Comparison of ENCODE assay signal across 8 cellular contexts in the genomic region with DNA sequence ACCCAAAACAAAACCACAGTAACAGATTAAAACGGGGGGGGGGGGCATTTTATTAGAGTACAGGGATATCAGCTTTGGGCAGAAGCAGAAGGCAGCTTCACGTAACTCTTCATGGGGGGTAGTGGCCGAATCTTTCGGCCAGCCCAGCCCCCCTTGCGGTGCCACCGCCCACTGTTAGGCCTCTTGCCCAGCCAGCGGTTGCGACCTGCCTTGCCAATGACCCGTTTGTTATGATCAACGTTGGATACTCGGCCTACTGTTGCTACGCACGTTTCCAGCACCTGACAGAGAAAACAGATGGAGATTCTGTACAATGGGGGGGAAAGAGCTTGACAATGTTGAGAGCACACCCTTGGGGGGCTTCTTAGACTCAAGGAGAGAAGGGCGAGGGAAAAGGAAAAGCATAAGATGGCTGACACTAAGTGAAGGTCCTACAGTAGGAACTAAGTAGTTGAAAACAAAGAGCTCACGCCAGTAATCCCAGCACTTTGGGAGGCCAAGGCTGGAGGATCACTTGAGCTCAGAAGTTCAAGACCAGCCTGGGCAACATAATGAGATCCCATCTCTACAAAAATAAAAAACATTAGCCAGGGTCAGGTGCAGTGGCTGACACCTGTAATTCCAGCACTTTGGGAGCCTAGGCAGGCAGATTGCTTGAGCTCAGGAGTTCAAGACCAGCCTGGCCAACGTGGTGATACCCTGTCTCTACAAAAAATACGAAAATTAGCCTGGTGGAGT. TPM values are rescaled to one million over a fixed set of nuclear protein-coding genes. Genes with fewer than 3 reads are reported as not detected.
DNase-seq lines count a peak whose midpoint lies in the region; ATAC-seq, FAIRE-seq and TF ChIP-seq lines count a peak whose summit lies in the region.

No MANE protein-coding gene starts in this region.

- in situ Hi-C loops in GM12878 (cut with MboI) = no loop called here

- H3K36me3 ChIP-seq in GM12878 (ENCODE audit: control insufficient read depth in 2 of 2, insufficient read depth in 2 of 2, low read length in 1 of 2) (peaks cover 4 to 17% of the 10 kb centered on the region in 2 experiments), lung (ENCODE audit: control insufficient read depth in 2 of 2, insufficient read depth in 2 of 2, low read length in 2 of 2) (peaks cover 0 to 28% of the 10 kb centered on the region in 2 donors), upper lobe of left lung (peaks cover 4 to 34% (median 24%) of the 10 kb centered on the region in 4 donors)

- ATAC-seq in GM12878 (no peak), lung (ENCODE audit: insufficient read depth, low FRiP score) (no peak), upper lobe of left lung (ENCODE audit: low FRiP score in 2 of 2) (no peak), HG02852 (IDR thresholded peaks at IDR 0.05; ENCODE audit: unreplicated experiment) (no peak), HG03039 (IDR thresholded peaks at IDR 0.05; ENCODE audit: unreplicated experiment) (no peak)

- H4K20me1 ChIP-seq in GM12878 (ENCODE audit: control insufficient read depth, insufficient read depth) = no peaks in the 10 kb centered on the region

- H3K27ac ChIP-seq in GM12878 (ENCODE audit: control insufficient read depth, insufficient read depth) = peak overlapping the region; percentile 93
- peak overlapping the region; percentile 87 to 96 for H3K27ac ChIP-seq in lung (ENCODE audit: low read depth in 1 of 2, low read length in 1 of 2)
- H3K27ac ChIP-seq in upper lobe of left lung = peak overlapping the region; percentile 83 to 94 (median 90)

- H3K4me2 ChIP-seq in GM12878 (ENCODE audit: control insufficient read depth, insufficient read depth) = peak overlapping the region; percentile 86

- SMC1A ChIA-PET in GM12878 (lab: Charles Lee; ENCODE audit: uncharacterized antibody, unreplicated experiment) = interaction anchor here (0.7 to 1.5 kb wide), 8 partner anchors 30 to 175 kb away, joined by 3 to 5 read pairs (median 3); partner anchors contain the start of genes KLHDC3, MEA1, PEX6 and RPL7L1

- peak overlapping the region; percentile 89; the same call in 1 of the 2 replicates for H2AFZ ChIP-seq in GM12878 (ENCODE audit: control insufficient read depth, low read depth, low read length)

- no peak for TF ChIP-seq RAD21 in GM12878 (IDR thresholded peaks at IDR 0.05; ENCODE audit: insufficient read depth, low read depth, low read length)

- no peaks in the 10 kb centered on the region for H3K9me3 Mint-ChIP-seq in activated naive CD4-positive, alpha-beta T cell treated with anti-CD3 and anti-CD28 coated beads, Interleukin-2, amount 50 U/mL, for 24 hours

- H3K27ac Mint-ChIP-seq in activated naive CD4-positive, alpha-beta T cell treated with anti-CD3 and anti-CD28 coated beads, Interleukin-2, amount 50 U/mL, for 24 hours = peak overlapping the region; percentile 96

- RAD21 ChIA-PET in GM12878 (lab: Charles Lee; ENCODE audit: unreplicated experiment) = interaction anchor here (0.6 to 1.9 kb wide), 4 partner anchors 40 to 125 kb away, joined by 3 to 5 read pairs (median 4); partner anchors contain the start of genes CNPY3, KLHDC3 and MEA1

- peaks cover 4% of the 10 kb centered on the region for H3K36me3 Mint-ChIP-seq in activated naive CD4-positive, alpha-beta T cell treated with anti-CD3 and anti-CD28 coated beads, Interleukin-2, amount 50 U/mL, for 24 hours

- CTCF ChIA-PET in GM12878 (lab: Yijun Ruan, JAX) = interaction anchor here (0.5 to 1.7 kb wide), 9 partner anchors 15 to 126 kb away, joined by 3 to 5 read pairs (median 3); no protein-coding TSS in a partner anchor

- H3K27me3 Mint-ChIP-seq in activated naive CD4-positive, alpha-beta T cell treated with anti-CD3 and anti-CD28 coated beads, Interleukin-2, amount 50 U/mL, for 24 hours = no peaks in the 10 kb centered on the region

- TF ChIP-seq EP300 in GM12878 (IDR thresholded peaks at IDR 0.05; ENCODE audit: borderline replicate concordance in 1 of 2, control insufficient read depth in 1 of 2, low read depth in 2 of 2, low read length in 2 of 2) (no peak), upper lobe of left lung (IDR thresholded peaks at IDR 0.05) (no peak)

- FAIRE-seq in GM12878 (lab: Jason Lieb, UNC) = no peak

- no peak for DNase-seq in activated naive CD4-positive, alpha-beta T cell treated with anti-CD3 and anti-CD28 coated beads, Interleukin-2, amount 50 U/mL, for 16 hours
- DNase-seq in GM12878 (ENCODE audit: low read depth, low spot score) (no peak), lung (ENCODE audit: low spot score) (no peak), upper lobe of left lung (peak in 1 of 2 donors; percentile 82), DMS153 treated with DMSO at 0.1 percent for 48 hours (lab: John Stamatoyannopoulos, UW; ENCODE audit: unreplicated experiment) (no peak)

- BruUV-seq in GM12878 (replicated peaks; lab: Mats Ljungman, UMichigan) = TSS peak; percentile 82

- intact Hi-C loops in GM12878 (cut with micrococcal nuclease; ENCODE audit: unreplicated experiment) = no loop called here

- peaks cover 14% of the 10 kb centered on the region for H3K4me1 ChIP-seq in GM12878 (ENCODE audit: control insufficient read depth, insufficient read depth, low read length)
- peaks cover 5 to 7% of the 10 kb centered on the region in 2 donors for H3K4me1 ChIP-seq in lung (ENCODE audit: control insufficient read depth in 2 of 2, insufficient read depth in 2 of 2, low read length in 2 of 2)
- peaks cover 26 to 35% (median 28%) of the 10 kb centered on the region in 4 donors for H3K4me1 ChIP-seq in upper lobe of left lung

- H3K27me3 ChIP-seq in GM12878 (replicated peaks in 1 of 2; ENCODE audit: control insufficient read depth in 2 of 2, insufficient read depth in 2 of 2, low read length in 1 of 2) (no peaks in the 10 kb centered on the region), lung (ENCODE audit: control insufficient read depth, insufficient read depth) (no peaks in the 10 kb centered on the region), upper lobe of left lung (no peaks in the 10 kb centered on the region)

- POLR2A ChIA-PET in GM12878 (lab: Charles Lee) = interaction anchor here (0.6 to 2.9 kb wide), 17 partner anchors 17 to 1167 kb away, joined by 3 to 22 read pairs (median 5); partner anchors contain the start of genes CNPY3, KLHDC3, MEA1 and PPP2R5D

- TF ChIP-seq CTCF in GM12878 (IDR thresholded peaks at IDR 0.05 in 2 of 3, conservative IDR thresholded peaks at IDR 0.05 in 1 of 3; ENCODE audit: control insufficient read depth in 2 of 3, extremely low read depth in 1 of 3, insufficient read depth in 1 of 3, low read depth in 3 of 3, low read length in 3 of 3) (no peak), lung (IDR thresholded peaks at IDR 0.05; ENCODE audit: control extremely low read depth, extremely low read depth) (no peak), upper lobe of left lung (IDR thresholded peaks at IDR 0.05) (no peak)

- peak overlapping the region; percentile 91 for H3K4me3 ChIP-seq in GM12878
- H3K4me3 ChIP-seq in lung = no peak overlapping the region
- H3K4me3 ChIP-seq in upper lobe of left lung = peak overlapping the region in 3 of 4 donors; percentile 66 to 89 (median 76)

- H3K9me3 ChIP-seq in GM12878 (replicated peaks; ENCODE audit: control insufficient read depth, insufficient read depth, low read length) (no peaks in the 10 kb centered on the region), lung (ENCODE audit: control insufficient read depth in 2 of 2, insufficient read depth in 1 of 2, low read length in 1 of 2) (no peaks in the 10 kb centered on the region), upper lobe of left lung (no peaks in the 10 kb centered on the region)

- H3K79me2 ChIP-seq in GM12878 (ENCODE audit: control insufficient read depth, insufficient read depth, low read length) = peaks cover 36% of the 10 kb centered on the region

- H3K4me1 Mint-ChIP-seq in activated naive CD4-positive, alpha-beta T cell treated with anti-CD3 and anti-CD28 coated beads, Interleukin-2, amount 50 U/mL, for 24 hours = peaks cover 58% of the 10 kb centered on the region

- 83% methylated on average over 17 of the region's 17 CpGs for WGBS in GM12878 (ENCODE audit: insufficient coverage, insufficient replicate concordance, low lambda C conversion rate, missing lambda C conversion rate)
- 69 to 71% methylated on average over 17 of the region's 17 CpGs for WGBS in lung, 2 donors
- 70 to 72% methylated on average over 17 of the region's 17 CpGs for WGBS in upper lobe of left lung, 2 donors

- H3K9ac ChIP-seq in GM12878 (ENCODE audit: control insufficient read depth, insufficient read depth, low read length) = peak overlapping the region; percentile 98

- H3K4me3 Mint-ChIP-seq in activated naive CD4-positive, alpha-beta T cell treated with anti-CD3 and anti-CD28 coated beads, Interleukin-2, amount 50 U/mL, for 24 hours = peak overlapping the region; percentile 96

- TF ChIP-seq POLR2A in GM12878 (IDR thresholded peaks at IDR 0.05; ENCODE audit: low read depth, low read length) (no peak), upper lobe of left lung (IDR thresholded peaks at IDR 0.05) (no peak)

RNA-seq across cellular contexts. Expression of gene CUL7, which starts 0.7 kb away (rescaled TPM):
- total RNA-seq in GM12878 (2013; cell fraction: nucleolus; rRNA removed) = 38.0 and 44.3 TPM in 2 replicates
- total RNA-seq in GM12878 (2014; rRNA removed) (10.6 and 10.8 TPM in 2 replicates), GM12878 (2014; rRNA removed; fragmentation: Illumina TruSeq; extraction: Trizol) (6.0 TPM in 2 replicates), GM12878 (2021) (15.6 and 15.8 TPM in 2 replicates), lung (10 to 100 TPM; 21.4 to 23.6 TPM), upper lobe of left lung (10 to 100 TPM; 16.0 to 35.6 (median 20.4) TPM)
- polyA plus RNA-seq in GM12878 (2011; ENCODE audit: low read depth) = 8.7 TPM
- polyA plus RNA-seq in GM12878 (2011; rRNA removed) (9.2 and 18.4 TPM in 2 replicates), GM12878 (2014; fragmentation: Illumina TruSeq; extraction: Trizol) (4.6 and 7.3 TPM in 2 replicates), GM12878 (2014; fragmentation: Nextera tagmentation; extraction: Ambion mirVana) (1 to 10 TPM in 1 of 2 experiments, under 1 TPM in 1; 0.66 to 1.1 TPM), GM12878 (2014; rRNA removed) (12.8 and 14.1 TPM in 2 replicates), GM12878 (2016; fragmentation: Nextera tagmentation; extraction: Ambion mirVana) (10 to 100 TPM; 11.0 to 11.1 TPM), lung (1 to 10 TPM; 8.2 to 8.9 TPM)
- 22.5 and 25.4 TPM in 2 replicates for polyA plus RNA-seq in GM12878 (2011; cell fraction: cytosol; rRNA removed)
- 91.6 and 101 TPM in 2 replicates for polyA plus RNA-seq in GM12878 (2011; cell fraction: nucleus; rRNA removed)
- polyA plus RNA-seq in GM12878 (2012) = 17.9 and 22.8 TPM in 2 replicates
- polyA minus RNA-seq in GM12878 (2011; rRNA and poly(A)+ RNA removed) = 24.1 and 34.4 TPM in 2 replicates
- polyA minus RNA-seq in GM12878 (2011; cell fraction: cytosol; rRNA and poly(A)+ RNA removed) = 9.5 and 11.5 TPM in 2 replicates
- 20.7 and 29.7 TPM in 2 replicates for polyA minus RNA-seq in GM12878 (2011; cell fraction: nucleus; rRNA and poly(A)+ RNA removed)

RNA-seq across cellular contexts. Expression of gene MRPL2, which starts 4.9 kb away (rescaled TPM):
- total RNA-seq in GM12878 (2013; cell fraction: nucleolus; rRNA removed) = 20.0 and 20.1 TPM in 2 replicates
- total RNA-seq in GM12878 (2014; rRNA removed) = 33.2 and 34.8 TPM in 2 replicates
- 32.7 and 38.6 TPM in 2 replicates for total RNA-seq in GM12878 (2014; rRNA removed; fragmentation: Illumina TruSeq; extraction: Trizol)
- total RNA-seq in GM12878 (2021) = 95.0 and 100 TPM in 2 replicates
- polyA plus RNA-seq in GM12878 (2011; ENCODE audit: low read depth) = 15.7 TPM
- polyA plus RNA-seq in GM12878 (2011; rRNA removed) = 19.7 and 44.5 TPM in 2 replicates
- 44.2 and 56.0 TPM in 2 replicates for polyA plus RNA-seq in GM12878 (2011; cell fraction: cytosol; rRNA removed)
- polyA plus RNA-seq in GM12878 (2011; cell fraction: nucleus; rRNA removed) = 41.5 and 42.3 TPM in 2 replicates
- 63.1 and 66.6 TPM in 2 replicates for polyA plus RNA-seq in GM12878 (2012)
- 43.1 and 59.7 TPM in 2 replicates for polyA plus RNA-seq in GM12878 (2014; fragmentation: Illumina TruSeq; extraction: Trizol)
- polyA plus RNA-seq in GM12878 (2014; fragmentation: Nextera tagmentation; extraction: Ambion mirVana) = 10 to 100 TPM; 29.7 to 42.1 TPM
- 56.0 and 56.6 TPM in 2 replicates for polyA plus RNA-seq in GM12878 (2014; rRNA removed)
- 100 to 1,000 TPM; 120 to 125 TPM for polyA plus RNA-seq in GM12878 (2016; fragmentation: Nextera tagmentation; extraction: Ambion mirVana)
- 23.8 and 31.3 TPM in 2 replicates for polyA minus RNA-seq in GM12878 (2011; rRNA and poly(A)+ RNA removed)
- polyA minus RNA-seq in GM12878 (2011; cell fraction: cytosol; rRNA and poly(A)+ RNA removed) = 10.7 and 26.8 TPM in 2 replicates
- polyA minus RNA-seq in GM12878 (2011; cell fraction: nucleus; rRNA and poly(A)+ RNA removed) = 11.4 and 18.5 TPM in 2 replicates
- total RNA-seq in lung = 10 to 100 TPM; 11.5 to 44.5 TPM
- 10 to 100 TPM; 47.8 to 84.0 TPM for polyA plus RNA-seq in lung
- 10 to 100 TPM; 17.2 to 58.2 (median 30.7) TPM for total RNA-seq in upper lobe of left lung

RNA-seq across cellular contexts. Expression of gene KLC4, which starts 5.1 kb away (rescaled TPM):
- 33.4 and 33.8 TPM in 2 replicates for total RNA-seq in GM12878 (2013; cell fraction: nucleolus; rRNA removed)
- 8.4 TPM in 2 replicates for total RNA-seq in GM12878 (2014; rRNA removed)
- total RNA-seq in GM12878 (2014; rRNA removed; fragmentation: Illumina TruSeq; extraction: Trizol) = 4.2 and 4.8 TPM in 2 replicates
- 9.5 and 11.8 TPM in 2 replicates for total RNA-seq in GM12878 (2021)
- 10.7 TPM for polyA plus RNA-seq in GM12878 (2011; ENCODE audit: low read depth)
- 11.0 and 13.4 TPM in 2 replicates for polyA plus RNA-seq in GM12878 (2011; rRNA removed)
- 10.3 and 13.1 TPM in 2 replicates for polyA plus RNA-seq in GM12878 (2011; cell fraction: cytosol; rRNA removed)
- polyA plus RNA-seq in GM12878 (2011; cell fraction: nucleus; rRNA removed) = 54.8 and 62.8 TPM in 2 replicates
- polyA plus RNA-seq in GM12878 (2012) = 16.8 and 17.7 TPM in 2 replicates
- 3.5 and 6.2 TPM in 2 replicates for polyA plus RNA-seq in GM12878 (2014; fragmentation: Illumina TruSeq; extraction: Trizol)
- 1 to 10 TPM in 1 of 2 experiments, under 1 TPM in 1; 0.90 to 2.4 TPM for polyA plus RNA-seq in GM12878 (2014; fragmentation: Nextera tagmentation; extraction: Ambion mirVana)
- polyA plus RNA-seq in GM12878 (2014; rRNA removed) = 7.5 and 10.1 TPM in 2 replicates
- polyA plus RNA-seq in GM12878 (2016; fragmentation: Nextera tagmentation; extraction: Ambion mirVana) = 1 to 10 TPM; 6.3 to 7.9 TPM
- polyA minus RNA-seq in GM12878 (2011; rRNA and poly(A)+ RNA removed) = 10.5 and 14.0 TPM in 2 replicates
- polyA minus RNA-seq in GM12878 (2011; cell fraction: cytosol; rRNA and poly(A)+ RNA removed) = 2.9 and 5.6 TPM in 2 replicates
- 15.2 and 21.5 TPM in 2 replicates for polyA minus RNA-seq in GM12878 (2011; cell fraction: nucleus; rRNA and poly(A)+ RNA removed)
- 10 to 100 TPM; 29.8 to 36.0 TPM for total RNA-seq in lung
- 10 to 100 TPM; 16.1 to 23.1 TPM for polyA plus RNA-seq in lung
- 100 to 1,000 TPM in 1 of 6 donors, 10 to 100 TPM in 5; 31.2 to 155 (median 37.7) TPM for total RNA-seq in upper lobe of left lung

RNA-seq across cellular contexts. Expression of gene PTK7, which starts 21.7 kb away (rescaled TPM):
- total RNA-seq in GM12878 (2013; cell fraction: nucleolus; rRNA removed) = 20.8 and 24.5 TPM in 2 replicates
- total RNA-seq in GM12878 (2014; rRNA removed) (3.3 and 4.1 TPM in 2 replicates), GM12878 (2014; rRNA removed; fragmentation: Illumina TruSeq; extraction: Trizol) (2.1 and 2.7 TPM in 2 replicates), GM12878 (2021) (6.2 TPM in 2 replicates), lung (100 to 1,000 TPM in 1 of 2 donors, 10 to 100 TPM in 1; 90.8 to 173 TPM), upper lobe of left lung (100 to 1,000 TPM in 2 of 6 donors, 10 to 100 TPM in 4; 68.6 to 180 (median 89.4) TPM)
- 1.3 TPM for polyA plus RNA-seq in GM12878 (2011; ENCODE audit: low read depth)
- polyA plus RNA-seq in GM12878 (2011; rRNA removed) (10.7 and 14.4 TPM in 2 replicates), GM12878 (2014; fragmentation: Illumina TruSeq; extraction: Trizol) (2.4 TPM in 2 replicates), GM12878 (2014; fragmentation: Nextera tagmentation; extraction: Ambion mirVana) (under 1 TPM in 1 of 2 experiments, not detected in 1; 0.18 TPM), GM12878 (2014; rRNA removed) (5.4 and 6.4 TPM in 2 replicates), GM12878 (2016; fragmentation: Nextera tagmentation; extraction: Ambion mirVana) (1 to 10 TPM; 3.2 to 5.0 TPM), lung (10 to 100 TPM; 37.4 to 77.6 TPM)
- polyA plus RNA-seq in GM12878 (2011; cell fraction: cytosol; rRNA removed) = 14.6 and 18.5 TPM in 2 replicates
- polyA plus RNA-seq in GM12878 (2011; cell fraction: nucleus; rRNA removed) = 67.6 and 95.6 TPM in 2 replicates
- polyA plus RNA-seq in GM12878 (2012) = 2.8 and 3.7 TPM in 2 replicates
- polyA minus RNA-seq in GM12878 (2011; rRNA and poly(A)+ RNA removed) = 16.1 and 27.0 TPM in 2 replicates
- 8.3 and 12.3 TPM in 2 replicates for polyA minus RNA-seq in GM12878 (2011; cell fraction: cytosol; rRNA and poly(A)+ RNA removed)
- 16.9 and 25.0 TPM in 2 replicates for polyA minus RNA-seq in GM12878 (2011; cell fraction: nucleus; rRNA and poly(A)+ RNA removed)

RNA-seq across cellular contexts. Expression of gene RRP36, which starts 33.0 kb away (rescaled TPM):
- total RNA-seq in GM12878 (2013; cell fraction: nucleolus; rRNA removed) = 13.5 and 14.9 TPM in 2 replicates
- total RNA-seq in GM12878 (2014; rRNA removed) (74.6 and 83.6 TPM in 2 replicates), GM12878 (2014; rRNA removed; fragmentation: Illumina TruSeq; extraction: Trizol) (74.0 and 83.2 TPM in 2 replicates), GM12878 (2021) (59.8 and 61.7 TPM in 2 replicates), lung (10 to 100 TPM; 31.1 to 49.9 TPM), upper lobe of left lung (10 to 100 TPM; 32.0 to 77.2 (median 45.9) TPM)
- 30.5 TPM for polyA plus RNA-seq in GM12878 (2011; ENCODE audit: low read depth)
- polyA plus RNA-seq in GM12878 (2011; rRNA removed) (43.8 and 44.9 TPM in 2 replicates), GM12878 (2014; fragmentation: Illumina TruSeq; extraction: Trizol) (62.3 and 73.3 TPM in 2 replicates), GM12878 (2014; fragmentation: Nextera tagmentation; extraction: Ambion mirVana) (10 to 100 TPM; 17.6 to 34.7 TPM), GM12878 (2014; rRNA removed) (66.1 and 75.9 TPM in 2 replicates), GM12878 (2016; fragmentation: Nextera tagmentation; extraction: Ambion mirVana) (100 to 1,000 TPM; 100 to 101 TPM), lung (10 to 100 TPM; 30.5 to 44.3 TPM)
- 32.7 and 41.9 TPM in 2 replicates for polyA plus RNA-seq in GM12878 (2011; cell fraction: cytosol; rRNA removed)
- polyA plus RNA-seq in GM12878 (2011; cell fraction: nucleus; rRNA removed) = 16.6 and 18.2 TPM in 2 replicates
- 30.4 and 33.5 TPM in 2 replicates for polyA plus RNA-seq in GM12878 (2012)
- polyA minus RNA-seq in GM12878 (2011; rRNA and poly(A)+ RNA removed) = 34.8 and 35.0 TPM in 2 replicates
- polyA minus RNA-seq in GM12878 (2011; cell fraction: cytosol; rRNA and poly(A)+ RNA removed) = 20.6 and 20.7 TPM in 2 replicates
- polyA minus RNA-seq in GM12878 (2011; cell fraction: nucleus; rRNA and poly(A)+ RNA removed) = 3.7 and 6.6 TPM in 2 replicates
